In genomic region chr19:31110331-31110730, GRCh38 we compare ENCODE assay signal across 10 cellular contexts.
DNase-seq lines count a peak whose midpoint lies in the region; ATAC-seq and TF ChIP-seq lines count a peak whose summit lies in the region.
"Had no signal": no experiment of that assay in that cellular context is flagged by ENCODE, and none has a peak within 500 bp of the region (broad histone marks: within the 10 kb centered on the region; RNA-seq: fewer than 3 reads in every experiment).

No MANE protein-coding gene starts in this region.

- H3K9ac ChIP-seq in fibroblast of lung (ENCODE audit: insufficient read depth, low read length), result no peak overlapping the region
- no peak overlapping the region for H3K9ac ChIP-seq in smooth muscle cell (ENCODE audit: low read depth)

- H3K4me2 ChIP-seq in fibroblast of lung (ENCODE audit: extremely low read depth, insufficient read depth, low read length) (no peak overlapping the region), smooth muscle cell (no peak overlapping the region)

- peak; percentile 6 for DNase-seq in activated naive CD8-positive, alpha-beta T cell treated with anti-CD3 and anti-CD28 coated beads, Interleukin-2, amount 50 U/mL, for 24 hours
- no peak for DNase-seq in activated naive CD8-positive, alpha-beta T cell treated with anti-CD3 and anti-CD28 coated beads for 36 hours
- peak; percentile 65 to 74 for DNase-seq in SJCRH30
- DNase-seq in fibroblast of lung (ENCODE audit: low read depth in 2 of 2), result peak; percentile 36 to 63
- no peak for DNase-seq in smooth muscle cell (lab: John Stamatoyannopoulos, UW; ENCODE audit: unreplicated experiment)
- no peak for DNase-seq in epidermal melanocyte (ENCODE audit: insufficient read length, low spot score)
- DNase-seq: CD4-positive, alpha-beta memory T cell; KG1 had no signal

- H4K20me1 ChIP-seq in fibroblast of lung (ENCODE audit: control insufficient read depth, extremely low read depth, insufficient read depth, low read length) (no peaks in the 10 kb centered on the region), smooth muscle cell (ENCODE audit: low read depth) (no peaks in the 10 kb centered on the region)

- no peaks in the 10 kb centered on the region for H3K9me3 Mint-ChIP-seq in activated naive CD8-positive, alpha-beta T cell treated with anti-CD3 and anti-CD28 coated beads, Interleukin-2, amount 50 U/mL, for 24 hours
- H3K9me3 Mint-ChIP-seq in activated naive CD8-positive, alpha-beta T cell treated with anti-CD3 and anti-CD28 coated beads for 36 hours, result no peaks in the 10 kb centered on the region
- H3K9me3 Mint-ChIP-seq: CD4-positive, alpha-beta memory T cell had no signal

- ATAC-seq in activated naive CD8-positive, alpha-beta T cell treated with anti-CD3 and anti-CD28 coated beads, Interleukin-2, amount 50 U/mL, for 24 hours, result no peak
- no peak for ATAC-seq in HG02571 (IDR thresholded peaks at IDR 0.05; ENCODE audit: unreplicated experiment)
- ATAC-seq in HG03135 (IDR thresholded peaks at IDR 0.05; ENCODE audit: unreplicated experiment), result no peak

- H3K9me3 ChIP-seq in SJCRH30 (replicated peaks), result no peaks in the 10 kb centered on the region
- H3K9me3 ChIP-seq in fibroblast of lung (ENCODE audit: control insufficient read depth, insufficient read depth, low read depth, low read length), result no peaks in the 10 kb centered on the region
- no peaks in the 10 kb centered on the region for H3K9me3 ChIP-seq in smooth muscle cell (replicated peaks; ENCODE audit: low read depth)

- H2AFZ ChIP-seq in fibroblast of lung (ENCODE audit: low read length) (no peak overlapping the region), smooth muscle cell (ENCODE audit: low read depth) (no peak overlapping the region)

- TF ChIP-seq CTCF in fibroblast of lung (conservative IDR thresholded peaks at IDR 0.05 in 1 of 2, IDR thresholded peaks at IDR 0.05 in 1 of 2; ENCODE audit: low read depth in 1 of 2, low read length in 2 of 2) (peak; percentile 31 to 45), smooth muscle cell (IDR thresholded peaks at IDR 0.05; ENCODE audit: borderline replicate concordance, insufficient read depth, poor library complexity, severe bottlenecking) (peak; percentile 37)

- peaks cover 6% of the 10 kb centered on the region for H3K27me3 Mint-ChIP-seq in activated naive CD8-positive, alpha-beta T cell treated with anti-CD3 and anti-CD28 coated beads, Interleukin-2, amount 50 U/mL, for 24 hours
- peaks cover 45% of the 10 kb centered on the region for H3K27me3 Mint-ChIP-seq in activated naive CD8-positive, alpha-beta T cell treated with anti-CD3 and anti-CD28 coated beads for 36 hours

- H3F3A ChIP-seq in smooth muscle cell (ENCODE audit: low read depth), result peaks cover 6% of the 10 kb centered on the region

- H3K36me3 ChIP-seq in SJCRH30, result no peaks in the 10 kb centered on the region
- H3K36me3 ChIP-seq in fibroblast of lung (ENCODE audit: control insufficient read depth, insufficient read depth, low read length), result no peaks in the 10 kb centered on the region
- H3K36me3 ChIP-seq in smooth muscle cell (ENCODE audit: low read depth), result no peaks in the 10 kb centered on the region

- H3K79me2 ChIP-seq in fibroblast of lung (ENCODE audit: control insufficient read depth, insufficient read depth, low read length) (no peaks in the 10 kb centered on the region), smooth muscle cell (ENCODE audit: low read depth) (no peaks in the 10 kb centered on the region)

- H3K4me3 Mint-ChIP-seq in activated naive CD8-positive, alpha-beta T cell treated with anti-CD3 and anti-CD28 coated beads, Interleukin-2, amount 50 U/mL, for 24 hours, result no peak overlapping the region
- no peak overlapping the region for H3K4me3 Mint-ChIP-seq in activated naive CD8-positive, alpha-beta T cell treated with anti-CD3 and anti-CD28 coated beads for 36 hours
- H3K4me3 Mint-ChIP-seq: CD4-positive, alpha-beta memory T cell had no signal

- 60% methylated on average over 5 of the region's 5 CpGs for WGBS in smooth muscle cell (ENCODE audit: low lambda C conversion rate)

- peak overlapping the region; percentile 82 for H3K27ac ChIP-seq in SJCRH30
- no peak overlapping the region for H3K27ac ChIP-seq in fibroblast of lung (ENCODE audit: insufficient read depth, low read length)
- H3K27ac ChIP-seq in smooth muscle cell (ENCODE audit: low read depth), result no peak overlapping the region

- H3K27ac Mint-ChIP-seq in activated naive CD8-positive, alpha-beta T cell treated with anti-CD3 and anti-CD28 coated beads, Interleukin-2, amount 50 U/mL, for 24 hours, result no peak overlapping the region
- no peak overlapping the region for H3K27ac Mint-ChIP-seq in activated naive CD8-positive, alpha-beta T cell treated with anti-CD3 and anti-CD28 coated beads for 36 hours

- no peak overlapping the region for H3K4me3 ChIP-seq in SJCRH30
- H3K4me3 ChIP-seq in fibroblast of lung (replicated peaks in 1 of 4; ENCODE audit: control extremely low read depth in 1 of 4, insufficient read depth in 1 of 4, low read depth in 3 of 4, low read length in 4 of 4), result no peak overlapping the region
- H3K4me3 ChIP-seq in smooth muscle cell, result no peak overlapping the region

- no peaks in the 10 kb centered on the region for H3K36me3 Mint-ChIP-seq in activated naive CD8-positive, alpha-beta T cell treated with anti-CD3 and anti-CD28 coated beads, Interleukin-2, amount 50 U/mL, for 24 hours (ENCODE audit: low read depth)
- H3K36me3 Mint-ChIP-seq in activated naive CD8-positive, alpha-beta T cell treated with anti-CD3 and anti-CD28 coated beads for 36 hours, result no peaks in the 10 kb centered on the region
- H3K36me3 Mint-ChIP-seq: CD4-positive, alpha-beta memory T cell had no signal

- peaks cover 10% of the 10 kb centered on the region for H3K4me1 Mint-ChIP-seq in activated naive CD8-positive, alpha-beta T cell treated with anti-CD3 and anti-CD28 coated beads, Interleukin-2, amount 50 U/mL, for 24 hours
- H3K4me1 Mint-ChIP-seq in activated naive CD8-positive, alpha-beta T cell treated with anti-CD3 and anti-CD28 coated beads for 36 hours, result peaks cover 10% of the 10 kb centered on the region

- H3K4me1 ChIP-seq in SJCRH30 (peaks cover 57% of the 10 kb centered on the region), fibroblast of lung (ENCODE audit: control insufficient read depth, extremely low read depth, insufficient read depth, low read length) (no peaks in the 10 kb centered on the region), smooth muscle cell (ENCODE audit: low read depth) (no peaks in the 10 kb centered on the region)

- H3K27me3 ChIP-seq in SJCRH30 (no peaks in the 10 kb centered on the region), fibroblast of lung (ENCODE audit: control insufficient read depth, insufficient read depth, low read length) (no peaks in the 10 kb centered on the region), smooth muscle cell (ENCODE audit: low read depth) (peaks cover 2% of the 10 kb centered on the region)

Comparison
In these comparisons a context has a peak if more than half of its experiments do, and no peak if none do; other contexts are left out.
1. DNase-seq: peak in activated naive CD8-positive, alpha-beta T cell treated with anti-CD3 and anti-CD28 coated beads, Interleukin-2, amount 50 U/mL, for 24 hours (single experiment), SJCRH30 (2 of 2) and fibroblast of lung (2 of 2); none in activated naive CD8-positive, alpha-beta T cell treated with anti-CD3 and anti-CD28 coated beads for 36 hours (single experiment), smooth muscle cell (single experiment) and epidermal melanocyte (single experiment).